Comparison of ENCODE assay signal across 8 cellular contexts in the genomic region with DNA sequence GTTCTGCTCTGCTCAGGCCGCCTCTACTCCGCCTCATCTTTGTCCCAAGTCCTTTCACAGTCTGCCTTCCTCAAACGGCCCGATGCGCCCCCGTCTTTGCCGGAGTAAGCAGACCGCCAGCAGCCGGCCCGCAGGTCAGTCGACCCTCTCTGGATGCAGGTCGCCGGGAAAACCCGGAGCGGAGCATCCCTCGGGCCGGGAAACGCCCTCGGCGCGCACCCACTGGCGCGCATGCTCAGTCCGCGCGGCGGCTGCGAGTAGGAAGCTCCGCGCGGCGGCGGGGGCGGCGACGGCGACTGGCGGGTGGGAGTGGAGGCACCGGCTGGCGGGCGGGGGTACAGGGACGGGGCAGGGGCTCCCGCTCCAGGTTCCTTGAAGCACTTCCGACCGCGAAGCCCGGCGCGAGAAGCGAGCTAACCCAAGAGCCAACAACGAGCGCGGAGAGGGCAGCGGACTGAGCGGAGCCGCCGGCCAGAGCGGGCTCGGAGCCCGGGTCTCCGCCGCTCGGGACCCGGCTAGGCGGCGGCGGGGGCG. TPM values are rescaled to one million over a fixed set of nuclear protein-coding genes. Genes with fewer than 3 reads are reported as not detected.
A peak's percentile ranks its signal among the peaks of the same experiment; 100 is the strongest.
DNase-seq lines count a peak whose midpoint lies in the region; ATAC-seq and TF ChIP-seq lines count a peak whose summit lies in the region.

A gene (plus strand): TSS at position 286 of the 534 bp plus-strand sequence. CDS start 252 bp downstream, outside the sequence.

- H3K9me3 Mint-ChIP-seq in nephron progenitor cell = peaks cover 15% of the 10 kb centered on the region
- no peaks in the 10 kb centered on the region for H3K9me3 Mint-ChIP-seq in stimulated activated naive CD8-positive, alpha-beta T cell treated with anti-CD3 and anti-CD28 coated beads, Interleukin-15, Interleukin-2, amounts not matched to agents 100 ng/mL and 50 ng/mL, for 24 hours

- H3K56ac ChIP-seq in IMR-90 (ENCODE audit: extremely low read depth, insufficient read depth, low read length) = peak within 1 kb of the TSS; percentile 91

- peaks cover 20 to 32% of the 10 kb centered on the region in 2 experiments for H3K79me1 ChIP-seq in IMR-90 (ENCODE audit: low read depth in 1 of 2, low read length in 2 of 2)

- H3K4me2 ChIP-seq in IMR-90 (ENCODE audit: low read depth, low read length) = peak within 1 kb of the TSS; percentile 98

- H3K4me1 Mint-ChIP-seq in nephron progenitor cell = peaks cover 38% of the 10 kb centered on the region
- peaks cover 25% of the 10 kb centered on the region for H3K4me1 Mint-ChIP-seq in stimulated activated naive CD8-positive, alpha-beta T cell treated with anti-CD3 and anti-CD28 coated beads, Interleukin-15, Interleukin-2, amounts not matched to agents 100 ng/mL and 50 ng/mL, for 24 hours (ENCODE audit: low read depth)

- H4K91ac ChIP-seq in IMR-90 (ENCODE audit: insufficient read depth, low read depth, low read length) = peak within 1 kb of the TSS; percentile 74

- peak within 1 kb of the TSS; percentile 74 for H2AK9ac ChIP-seq in IMR-90 (replicated peaks; ENCODE audit: low read depth, low read length, poor library complexity)

- H2AFZ ChIP-seq in IMR-90 (replicated peaks; ENCODE audit: low read length, poor library complexity) = peak within 1 kb of the TSS; percentile 98

- DNase-seq in DMS53 treated with DMSO at 0.1 percent for 48 hours (lab: John Stamatoyannopoulos, UW; ENCODE audit: unreplicated experiment) (peak; percentile 80), IMR-90 (peak; percentile 88), Peyer's patch (peak; percentile 91 to 96 (median 94)), fibroblast of pulmonary artery (ENCODE audit: low read depth) (peak; percentile 90), nephron progenitor cell (peak; percentile 98)
- peak; percentile 74 for DNase-seq in activated T-helper 9 cell treated with anti-CD3 and anti-CD28 coated beads, Interleukin-2, amount 50 U/mL, for 16 hours (ENCODE audit: low read depth)

- H3K4ac ChIP-seq in IMR-90 (ENCODE audit: low read depth, low read length) = peak within 1 kb of the TSS; percentile 73

- H3K27me3 Mint-ChIP-seq in nephron progenitor cell (ENCODE audit: low read depth, poor library complexity) = peaks cover 61% of the 10 kb centered on the region
- peaks cover 25% of the 10 kb centered on the region for H3K27me3 Mint-ChIP-seq in stimulated activated naive CD8-positive, alpha-beta T cell treated with anti-CD3 and anti-CD28 coated beads, Interleukin-15, Interleukin-2, amounts not matched to agents 100 ng/mL and 50 ng/mL, for 24 hours

- intact Hi-C loops in IMR-90 (cut with micrococcal nuclease) = loop anchor here (1.0 to 10.0 kb wide), 4 partner anchors 66 to 246 kb away; no protein-coding TSS in a partner anchor

- WGBS in IMR-90 (ENCODE audit: extremely low coverage in 2 of 2, insufficient read length in 1 of 2), 2 experiments = 1% methylated on average over 38 of the region's 68 CpGs; no CpG with 5 or more reads in 1 of the 2 experiments

- dilution Hi-C loops in IMR-90 (cut with HindIII; ENCODE audit: low sequenced_read_pairs, unreplicated experiment) = no loop called here

- peak within 1 kb of the TSS; percentile 88 for H3K23ac ChIP-seq in IMR-90 (ENCODE audit: low read depth, low read length)

- in situ Hi-C loops in IMR-90 (cut with MboI; ENCODE audit: low sequenced_read_pairs) = loop anchor here (5.0 to 10.0 kb wide), 2 partner anchors 158 to 260 kb away; no protein-coding TSS in a partner anchor

- peak within 1 kb of the TSS; percentile 54; the same call in 1 of the 2 replicates for H2BK20ac ChIP-seq in IMR-90 (ENCODE audit: low read depth, low read length)

- H3K4me3 ChIP-seq in IMR-90 (ENCODE audit: insufficient read depth, low read depth, low read length) (peak within 1 kb of the TSS; percentile 82), Peyer's patch (peak within 1 kb of the TSS; percentile 56 to 93 (median 81)), fibroblast of pulmonary artery (replicated peaks; ENCODE audit: low read depth, low read length) (peak within 1 kb of the TSS; percentile 80)

- peak; percentile 33; the same call in 1 of the 2 replicates for TF ChIP-seq POLR2A in IMR-90 (IDR thresholded peaks at IDR 0.05; ENCODE audit: low read depth, low read length)
- peak; percentile 28 to 83 for TF ChIP-seq POLR2A in Peyer's patch (IDR thresholded peaks at IDR 0.05)

- TF ChIP-seq CTCF in IMR-90 (conservative IDR thresholded peaks at IDR 0.05; ENCODE audit: low read depth, low read length) (no peak), Peyer's patch (IDR thresholded peaks at IDR 0.05) (no peak), fibroblast of pulmonary artery (IDR thresholded peaks at IDR 0.05; ENCODE audit: low read length, missing control alignments) (no peak), nephron progenitor cell (IDR thresholded peaks at IDR 0.05) (no peak)

- CTCF ChIA-PET in IMR-90 (lab: Yijun Ruan, JAX) = interaction anchor here (0.5 to 5.0 kb wide), 6 partner anchors 12 to 162 kb away, joined by 3 to 67 read pairs (median 3); no protein-coding TSS in a partner anchor

- peak within 1 kb of the TSS; percentile 71 to 97 for H4K8ac ChIP-seq in IMR-90 (ENCODE audit: low read depth in 2 of 2, low read length in 2 of 2)

- peak within 1 kb of the TSS; percentile 99 for H3K4me3 Mint-ChIP-seq in nephron progenitor cell
- peak within 1 kb of the TSS; percentile 94 for H3K4me3 Mint-ChIP-seq in stimulated activated naive CD8-positive, alpha-beta T cell treated with anti-CD3 and anti-CD28 coated beads, Interleukin-15, Interleukin-2, amounts not matched to agents 100 ng/mL and 50 ng/mL, for 24 hours

- H2BK5ac ChIP-seq in IMR-90 (ENCODE audit: low read depth, low read length, poor library complexity, severe bottlenecking) = peak within 1 kb of the TSS; percentile 73

- H3K14ac ChIP-seq in IMR-90 (replicated peaks; ENCODE audit: low read depth, low read length) = peak within 1 kb of the TSS; percentile 66

- H3K9ac ChIP-seq in IMR-90 (ENCODE audit: low read depth, low read length) = peak within 1 kb of the TSS; percentile 85

- no peaks in the 10 kb centered on the region for H3K9me1 ChIP-seq in IMR-90 (ENCODE audit: insufficient read depth, low read length)

- H3K27ac Mint-ChIP-seq in nephron progenitor cell = peak within 1 kb of the TSS; percentile 28
- peak within 1 kb of the TSS; percentile 85 for H3K27ac Mint-ChIP-seq in stimulated activated naive CD8-positive, alpha-beta T cell treated with anti-CD3 and anti-CD28 coated beads, Interleukin-15, Interleukin-2, amounts not matched to agents 100 ng/mL and 50 ng/mL, for 24 hours

- peak within 1 kb of the TSS; percentile 25; the same call in 1 of the 2 replicates for H2AK5ac ChIP-seq in IMR-90 (ENCODE audit: low read depth, low read length)

- no TSS peak for BruUV-seq in IMR-90 (replicated peaks; lab: Mats Ljungman, UMichigan)

- H3K4me1 ChIP-seq in IMR-90 (ENCODE audit: control insufficient read depth, insufficient read depth, low read length) (peaks cover 7% of the 10 kb centered on the region), Peyer's patch (peaks cover 0 to 13% (median 3%) of the 10 kb centered on the region in 4 donors)

- peak within 1 kb of the TSS; percentile 49 for H4K5ac ChIP-seq in IMR-90 (ENCODE audit: low read depth, low read length)

- H2BK15ac ChIP-seq in IMR-90 (ENCODE audit: low read depth, low read length) = peak within 1 kb of the TSS; percentile 49; the same call in 2 of the 3 replicates

- peaks cover 5% of the 10 kb centered on the region; the same call in 1 of the 2 replicates for H4K20me1 ChIP-seq in IMR-90 (ENCODE audit: insufficient read depth, low read length)

- no peaks in the 10 kb centered on the region for H3K27me3 ChIP-seq in IMR-90 (ENCODE audit: control insufficient read depth, insufficient read depth, low read length)
- no peaks in the 10 kb centered on the region for H3K27me3 ChIP-seq in Peyer's patch

- TF ChIP-seq RAD21 in IMR-90 (IDR thresholded peaks at IDR 0.05; ENCODE audit: low read length) = no peak

- no peaks in the 10 kb centered on the region for H3K36me3 ChIP-seq in IMR-90 (ENCODE audit: control insufficient read depth, insufficient read depth, low read length)
- no peaks in the 10 kb centered on the region for H3K36me3 ChIP-seq in Peyer's patch

- H3K27ac ChIP-seq in IMR-90 (ENCODE audit: insufficient read depth, low read length) = peak within 1 kb of the TSS; percentile 79
- peak within 1 kb of the TSS; percentile 62 to 89 (median 77) for H3K27ac ChIP-seq in Peyer's patch

- POLR2A ChIA-PET in IMR-90 (lab: Charles Lee; ENCODE audit: unreplicated experiment) = interaction anchor here (0.8 kb wide), 1 partner anchor 161 kb away, joined by 3 read pairs; no protein-coding TSS in a partner anchor

- peak within 1 kb of the TSS; percentile 81 for H2BK120ac ChIP-seq in IMR-90 (ENCODE audit: low read depth, low read length)

- peaks cover 5% of the 10 kb centered on the region for H3K36me3 Mint-ChIP-seq in nephron progenitor cell (ENCODE audit: low read depth)
- no peaks in the 10 kb centered on the region for H3K36me3 Mint-ChIP-seq in stimulated activated naive CD8-positive, alpha-beta T cell treated with anti-CD3 and anti-CD28 coated beads, Interleukin-15, Interleukin-2, amounts not matched to agents 100 ng/mL and 50 ng/mL, for 24 hours (ENCODE audit: low read depth)

- H3K9me3 ChIP-seq in IMR-90 (ENCODE audit: control insufficient read depth, insufficient read depth, low read length) = no peaks in the 10 kb centered on the region
- H3K9me3 ChIP-seq in Peyer's patch = no peaks in the 10 kb centered on the region

- H3K18ac ChIP-seq in IMR-90 (ENCODE audit: low read depth, low read length) = peak within 1 kb of the TSS; percentile 72

- ATAC-seq in GM21528 (IDR thresholded peaks at IDR 0.05; ENCODE audit: low FRiP score, unreplicated experiment) = peak; percentile 76
- ATAC-seq in IMR-90 (ENCODE audit: low read depth) = peak; percentile 87

TF ChIP-seq in IMR-90, 13 proteins besides CTCF, POLR2A, EP300 and RAD21:
- TF ChIP-seq CHD1 (IDR thresholded peaks at IDR 0.05; ENCODE audit: low read depth, low read length) = no peak
- peak; percentile 8; the same call in 1 of the 2 replicates for TF ChIP-seq MXI1 (IDR thresholded peaks at IDR 0.05; ENCODE audit: borderline replicate concordance, low read depth, low read length)
- TF ChIP-seq RCOR1 (IDR thresholded peaks at IDR 0.05; ENCODE audit: insufficient replicate concordance, low read length) = no peak
- TF ChIP-seq MAZ (IDR thresholded peaks at IDR 0.05; ENCODE audit: borderline replicate concordance, low read depth, low read length) = 0 out of 2 replicates have a peak, but pooled peaks have one; percentile 79

RNA-seq across cellular contexts. Expression of the gene that starts here (rescaled TPM):
- total RNA-seq in IMR-90 (2012; rRNA removed) (6.1 and 6.7 TPM in 2 replicates), Peyer's patch (10 to 100 TPM; 37.1 to 63.6 (median 49.8) TPM)
- 4.3 and 5.1 TPM in 2 replicates for polyA plus RNA-seq in IMR-90 (2012; rRNA removed)
- polyA plus RNA-seq in IMR-90 (2012; cell fraction: cytosol; rRNA removed) = 3.1 and 3.6 TPM in 2 replicates
- 5.1 and 13.1 TPM in 2 replicates for polyA plus RNA-seq in IMR-90 (2012; cell fraction: nucleus; rRNA removed; ENCODE audit: low replicate concordance)

Comparison
In these comparisons a context has a peak if more than half of its experiments do, and no peak if none do; other contexts are left out.
1. Peak in every context shown above with its lines: DNase-seq, ATAC-seq, H3K4me3 ChIP-seq and H3K27ac ChIP-seq.